Comparison of ENCODE assay signal across 8 cellular contexts in genomic region chr7:30478349-30479228, GRCh38. TPM values are rescaled to one million over a fixed set of nuclear protein-coding genes. Genes with fewer than 3 reads are reported as not detected.
A peak's percentile ranks its signal among the peaks of the same experiment; 100 is the strongest.
DNase-seq lines count a peak whose midpoint lies in the region; ATAC-seq, FAIRE-seq and TF ChIP-seq lines count a peak whose summit lies in the region.

Gene NOD1, minus strand, starts transcription at chr7:30478784. Its CDS starts 21,863 bp downstream, at chr7:30456921.

- no peaks in the 10 kb centered on the region for H4K20me1 ChIP-seq in SU-DHL-6 (ENCODE audit: low read depth, low read length)

- no peaks in the 10 kb centered on the region for H3K36me3 ChIP-seq in SU-DHL-6 (ENCODE audit: low read length)
- H3K36me3 ChIP-seq in trophoblast cell (ENCODE audit: control insufficient read depth in 1 of 2, insufficient read depth in 2 of 2, low read length in 2 of 2): no peaks in the 10 kb centered on the region
- H3K36me3 ChIP-seq in tibial artery: no peaks in the 10 kb centered on the region

- no peaks in the 10 kb centered on the region for H3K9me2 ChIP-seq in SU-DHL-6 (replicated peaks; ENCODE audit: insufficient read depth, low read length)

- H3K9me3 ChIP-seq in SU-DHL-6 (ENCODE audit: insufficient read depth, low read length): no peaks in the 10 kb centered on the region
- H3K9me3 ChIP-seq in trophoblast cell (ENCODE audit: insufficient read depth, low read depth, low read length): no peaks in the 10 kb centered on the region
- H3K9me3 ChIP-seq in tibial artery: no peaks in the 10 kb centered on the region

- no peaks in the 10 kb centered on the region for H3F3A ChIP-seq in SU-DHL-6 (ENCODE audit: insufficient read depth)

- H2BK120ac ChIP-seq in trophoblast cell (ENCODE audit: insufficient read depth, low read length, poor library complexity): peak within 1 kb of the TSS; percentile 93

- peak within 1 kb of the TSS; percentile 61 for H3K9ac ChIP-seq in SU-DHL-6 (ENCODE audit: low read length)
- H3K9ac ChIP-seq in trophoblast cell (ENCODE audit: low read length): peak within 1 kb of the TSS; percentile 85

- peaks cover 3 to 6% of the 10 kb centered on the region in 2 experiments for H3K4me1 ChIP-seq in trophoblast cell (ENCODE audit: control insufficient read depth in 1 of 2, insufficient read depth in 2 of 2, low read length in 2 of 2)
- H3K4me1 ChIP-seq in tibial artery: peaks cover 0 to 54% (median 25%) of the 10 kb centered on the region in 4 donors

- peaks cover 10% of the 10 kb centered on the region for H3K79me1 ChIP-seq in trophoblast cell (ENCODE audit: low read length)

- TF ChIP-seq CTCF in SU-DHL-6 (IDR thresholded peaks at IDR 0.05; ENCODE audit: insufficient read depth, low read length, poor library complexity, severe bottlenecking) (no peak), tibial artery (IDR thresholded peaks at IDR 0.05) (no peak)

- peak within 1 kb of the TSS; percentile 96 for H2AFZ ChIP-seq in SU-DHL-6 (ENCODE audit: low read depth, low read length, severe bottlenecking)
- peak within 1 kb of the TSS; percentile 94 for H2AFZ ChIP-seq in trophoblast cell (ENCODE audit: insufficient read depth, low read length, poor library complexity)

- H3K79me2 ChIP-seq in SU-DHL-6 (ENCODE audit: insufficient read depth, low read length): no peaks in the 10 kb centered on the region
- peaks cover 6% of the 10 kb centered on the region for H3K79me2 ChIP-seq in trophoblast cell (ENCODE audit: control insufficient read depth, insufficient read depth, low read length, poor library complexity)

- H2BK5ac ChIP-seq in trophoblast cell (ENCODE audit: low read depth, low read length, poor library complexity): peak within 1 kb of the TSS; percentile 72

- no peaks in the 10 kb centered on the region for H3K27me3 ChIP-seq in SU-DHL-6 (ENCODE audit: low read length)
- H3K27me3 ChIP-seq in trophoblast cell (ENCODE audit: insufficient read depth, low read length): no peaks in the 10 kb centered on the region
- H3K27me3 ChIP-seq in tibial artery: no peaks in the 10 kb centered on the region

- no peak within 1 kb of the TSS for H2AK5ac ChIP-seq in trophoblast cell (ENCODE audit: low read length)

- no CpG with 5 or more reads among the region's 77 CpGs for WGBS in trophoblast cell (ENCODE audit: extremely low coverage, insufficient coverage, insufficient read length)

- ATAC-seq in Right ventricle myocardium superior (ENCODE audit: poor library complexity): peak; percentile 96

- H3K4ac ChIP-seq in trophoblast cell (ENCODE audit: low read depth, low read length): peak within 1 kb of the TSS; percentile 41

- DNase-seq in GDM1 (lab: John Stamatoyannopoulos, UW) (peak; percentile 75), H54 (ENCODE audit: insufficient read length, low spot score) (peak; percentile 94), M059J (ENCODE audit: low read depth) (peak; percentile 74), Right ventricle myocardium superior (peak; percentile 89), trophoblast cell (peak; percentile 42 to 64), tibial artery (peak; percentile 70 to 87)
- peak; percentile 23 for DNase-seq in activated naive CD8-positive, alpha-beta T cell treated with anti-CD3 and anti-CD28 coated beads, Interleukin-2, amount 50 U/mL, for 16 hours (ENCODE audit: low read depth, low spot score)

- H3K27ac ChIP-seq in SU-DHL-6 (ENCODE audit: low read depth, low read length) (no peak within 1 kb of the TSS), trophoblast cell (ENCODE audit: low read depth, low read length) (peak within 1 kb of the TSS; percentile 59), tibial artery (peak within 1 kb of the TSS; percentile 87 to 95)

- H4K12ac ChIP-seq in trophoblast cell (ENCODE audit: low read depth, low read length): peak within 1 kb of the TSS; percentile 94

- peak within 1 kb of the TSS; percentile 82 for H3K14ac ChIP-seq in trophoblast cell (ENCODE audit: low read length)

- peak within 1 kb of the TSS; percentile 89 for H2BK12ac ChIP-seq in trophoblast cell (ENCODE audit: low read length)

- intact Hi-C loops in Right ventricle myocardium superior (cut with DNase I): loop anchor here (2.0 kb wide), 1 partner anchor 26 kb away; the partner anchor contains the start of gene GGCT
- intact Hi-C loops in tibial artery (cut with DNase I; ENCODE audit: low total_unique reads): no loop called here

- H3K23ac ChIP-seq in trophoblast cell (ENCODE audit: low read length): no peak within 1 kb of the TSS

- peak within 1 kb of the TSS; percentile 74 for H3K4me2 ChIP-seq in SU-DHL-6 (ENCODE audit: low read depth, low read length, poor library complexity, severe bottlenecking)
- H3K4me2 ChIP-seq in trophoblast cell (ENCODE audit: low read length): peak within 1 kb of the TSS; percentile 77

- H3K4me3 ChIP-seq in SU-DHL-6 (ENCODE audit: insufficient read depth, low read length, poor library complexity, severe bottlenecking) (peak within 1 kb of the TSS; percentile 58), trophoblast cell (ENCODE audit: low read depth, low read length) (peak within 1 kb of the TSS; percentile 72), tibial artery (peak within 1 kb of the TSS; percentile 69 to 81)

- FAIRE-seq in H54 (lab: Jason Lieb, UNC): no peak

- H3K18ac ChIP-seq in trophoblast cell (ENCODE audit: low read length): peak within 1 kb of the TSS; percentile 85

- peak; percentile 76 for TF ChIP-seq POLR2A in H54 (IDR thresholded peaks at IDR 0.05; ENCODE audit: low read depth, low read length)

- H4K8ac ChIP-seq in trophoblast cell (ENCODE audit: low read depth, low read length): peak within 1 kb of the TSS; percentile 83

- H4K91ac ChIP-seq in trophoblast cell (ENCODE audit: low read depth, low read length): peak within 1 kb of the TSS; percentile 93

RNA-seq across cellular contexts. Expression of gene NOD1, which starts in this region (rescaled TPM):
- 1.3 and 4.6 TPM in 2 replicates for total RNA-seq in M059J (2014; rRNA removed; shearing (Covaris generic))
- total RNA-seq in Right ventricle myocardium superior: 7.6 TPM
- polyA plus RNA-seq in trophoblast cell (2013): 8.0 and 8.5 TPM in 2 replicates

Comparison
In these comparisons a context has a peak if more than half of its experiments do, and no peak if none do; other contexts are left out.
1. DNase-seq: peak in every context shown above with its lines; median percentile 94 in H54; 89 in Right ventricle myocardium superior; 78 in tibial artery; 75 in GDM1; 74 in M059J; 53 in trophoblast cell; 23 in activated naive CD8-positive, alpha-beta T cell treated with anti-CD3 and anti-CD28 coated beads, Interleukin-2, amount 50 U/mL, for 16 hours.